4 cellular contexts compared by ENCODE assay signal in genomic region chr7:93409324-93409723, GRCh38.
TF ChIP-seq lines count a peak whose summit lies in the region.

No MANE protein-coding gene starts in this region.

TF ChIP-seq in HepG2, 621 proteins besides CTCF, POLR2A, EP300 and RAD21:
- TF ChIP-seq MAFK (conservative IDR thresholded peaks at IDR 0.05 in 1 of 2, IDR thresholded peaks at IDR 0.05 in 1 of 2; ENCODE audit: low read length in 2 of 2): peak; percentile 64 to 70
- TF ChIP-seq DR1 (CRISPR knock-in tag; IDR thresholded peaks at IDR 0.05): no peak
- TF ChIP-seq MAFF (IDR thresholded peaks at IDR 0.05; ENCODE audit: low read depth, low read length): peak; percentile 57

TF ChIP-seq in A549, 52 proteins besides CTCF, POLR2A, EP300 and RAD21:
- peak; percentile 66 for TF ChIP-seq MAFK (IDR thresholded peaks at IDR 0.05; ENCODE audit: partially characterized antibody)
- no peak for TF ChIP-seq MYC (IDR thresholded peaks at IDR 0.05; ENCODE audit: borderline replicate concordance, low read length)

TF ChIP-seq in IMR-90, 13 proteins besides CTCF, POLR2A, EP300 and RAD21:
- TF ChIP-seq MAFK (IDR thresholded peaks at IDR 0.05; ENCODE audit: low read depth, low read length) (peak; percentile 46; the same call in 1 of the 2 replicates), RCOR1 (IDR thresholded peaks at IDR 0.05; ENCODE audit: insufficient replicate concordance, low read length) (no peak), MAZ (IDR thresholded peaks at IDR 0.05; ENCODE audit: borderline replicate concordance, low read depth, low read length) (no peak)

TF ChIP-seq in K562, 482 proteins besides CTCF, POLR2A, EP300 and RAD21:
- peak; percentile 57 for TF ChIP-seq ZNF316 (IDR thresholded peaks at IDR 0.05)
- peak; percentile 24; the same call in 1 of the 2 replicates for TF ChIP-seq MAFF (IDR thresholded peaks at IDR 0.05; ENCODE audit: low read length)
- TF ChIP-seq PHB (CRISPR knock-in tag; IDR thresholded peaks at IDR 0.05): no peak
- TF ChIP-seq MAFG (tag; conservative IDR thresholded peaks at IDR 0.05): peak; percentile 20; the same call in 1 of the 2 replicates
